ENCODE assay signal across 8 cellular contexts in genomic region chr4:73776363-73776762, GRCh38. TPM values are rescaled to one million over a fixed set of nuclear protein-coding genes. Genes with fewer than 3 reads are reported as not detected.
DNase-seq lines count a peak whose midpoint lies in the region; ATAC-seq, FAIRE-seq and TF ChIP-seq lines count a peak whose summit lies in the region.

No MANE protein-coding gene starts in this region.

- intact Hi-C loops in endothelial cell of umbilical vein (cut with micrococcal nuclease): loop anchor here (1.0 to 5.0 kb wide), 9 partner anchors 36 to 331 kb away; partner anchors contain the start of gene CXCL8
- intact Hi-C loops in naive thymus-derived CD4-positive, alpha-beta T cell (cut with micrococcal nuclease): no loop called here

- H3K4me3 ChIP-seq in endothelial cell of umbilical vein (replicated peaks in 1 of 3; ENCODE audit: insufficient read depth in 1 of 3, low read depth in 1 of 3, low read length in 3 of 3): no peak overlapping the region
- H3K4me3 ChIP-seq in naive thymus-derived CD4-positive, alpha-beta T cell (ENCODE audit: low read length): no peak overlapping the region

- no peaks in the 10 kb centered on the region for H3K9me3 ChIP-seq in endothelial cell of umbilical vein (replicated peaks; ENCODE audit: control insufficient read depth, insufficient read depth, low read length)
- H3K9me3 ChIP-seq in naive thymus-derived CD4-positive, alpha-beta T cell (ENCODE audit: control insufficient read depth in 2 of 3, low read length in 3 of 3): no peaks in the 10 kb centered on the region

- POLR2A ChIA-PET in endothelial cell of umbilical vein (lab: Charles Lee): no interaction called here
- POLR2A ChIA-PET in naive thymus-derived CD4-positive, alpha-beta T cell (lab: Charles Lee): no interaction called here

- no peaks in the 10 kb centered on the region for H3K27me3 ChIP-seq in endothelial cell of umbilical vein (ENCODE audit: control insufficient read depth in 2 of 2, insufficient read depth in 2 of 2, low read length in 2 of 2)
- H3K27me3 ChIP-seq in naive thymus-derived CD4-positive, alpha-beta T cell (ENCODE audit: control insufficient read depth in 2 of 2, insufficient read depth in 2 of 2, low read length in 2 of 2): no peaks in the 10 kb centered on the region

- H3K9me1 ChIP-seq in endothelial cell of umbilical vein (replicated peaks; ENCODE audit: control insufficient read depth, extremely low read depth, insufficient read depth, low read length): no peaks in the 10 kb centered on the region

- DNase-seq in DMS153 treated with DMSO at 0.1 percent for 48 hours (lab: John Stamatoyannopoulos, UW; ENCODE audit: unreplicated experiment) (peak; percentile 57), NCI-H510A treated with DMSO at 0.1 percent for 48 hours (lab: John Stamatoyannopoulos, UW) (peak; percentile 70), endothelial cell of umbilical vein (ENCODE audit: low read depth, low spot score) (peak; percentile 97), omental fat pad (ENCODE audit: low spot score) (no peak), NCI-H1048 (lab: John Stamatoyannopoulos, UW) (no peak), middle frontal gyrus (ENCODE audit: extremely low spot score, low spot score) (no peak)
- DNase-seq in naive thymus-derived CD4-positive, alpha-beta T cell: no peak

- peak; percentile 86 for FAIRE-seq in endothelial cell of umbilical vein (lab: Jason Lieb, UNC)

- TF ChIP-seq POLR2A in endothelial cell of umbilical vein (IDR thresholded peaks at IDR 0.05; ENCODE audit: low read depth, low read length): peak; percentile 49

- ATAC-seq in omental fat pad (ENCODE audit: low FRiP score) (peak; percentile 80), GM18861 (IDR thresholded peaks at IDR 0.05; ENCODE audit: unreplicated experiment) (no peak)
- ATAC-seq in naive thymus-derived CD4-positive, alpha-beta T cell: no peak

- H3K4me2 ChIP-seq in endothelial cell of umbilical vein (ENCODE audit: insufficient read depth, low read length): peak overlapping the region; percentile 78

- no peak for TF ChIP-seq CTCF in endothelial cell of umbilical vein (IDR thresholded peaks at IDR 0.05; ENCODE audit: extremely low read depth in 1 of 2, insufficient read depth in 1 of 2, low read depth in 1 of 2, low read length in 2 of 2)
- no peak for TF ChIP-seq CTCF in omental fat pad (IDR thresholded peaks at IDR 0.05)

- no peak overlapping the region for H2AFZ ChIP-seq in endothelial cell of umbilical vein (ENCODE audit: low read depth, low read length)

- BruUV-seq in endothelial cell of umbilical vein (replicated peaks; lab: Mats Ljungman, UMichigan): no TSS peak

- no peaks in the 10 kb centered on the region for H3K4me1 Mint-ChIP-seq in naive thymus-derived CD4-positive, alpha-beta T cell

- H3K27me3 Mint-ChIP-seq in naive thymus-derived CD4-positive, alpha-beta T cell: peaks cover 0 to 6% (median 0%) of the 10 kb centered on the region in 5 donors

- H3K36me3 Mint-ChIP-seq in naive thymus-derived CD4-positive, alpha-beta T cell: no peaks in the 10 kb centered on the region

- peaks cover 33% of the 10 kb centered on the region for H3K4me1 ChIP-seq in endothelial cell of umbilical vein (ENCODE audit: control insufficient read depth, extremely low read depth, insufficient read depth, low read length)
- H3K4me1 ChIP-seq in naive thymus-derived CD4-positive, alpha-beta T cell (ENCODE audit: control insufficient read depth in 2 of 2, insufficient read depth in 2 of 2, low read length in 2 of 2): no peaks in the 10 kb centered on the region

- dilution Hi-C loops in endothelial cell of umbilical vein (cut with MboI; ENCODE audit: extremely low pct_ligation_motif_present, low sequenced_read_pairs): no loop called here

- CTCF ChIA-PET in endothelial cell of umbilical vein (lab: Charles Lee): interaction anchor here (1.0 to 1.1 kb wide), 3 partner anchors 36 to 47 kb away, joined by 3 to 6 read pairs (median 5); partner anchors contain the start of gene CXCL8
- CTCF ChIA-PET in naive thymus-derived CD4-positive, alpha-beta T cell (lab: Charles Lee): no interaction called here

- H3K79me2 ChIP-seq in endothelial cell of umbilical vein (ENCODE audit: control insufficient read depth, insufficient read depth, low read length): no peaks in the 10 kb centered on the region

- H3K4me3 Mint-ChIP-seq in naive thymus-derived CD4-positive, alpha-beta T cell: no peak overlapping the region

- H3K27ac ChIP-seq in endothelial cell of umbilical vein (ENCODE audit: insufficient read depth, low read depth, low read length): peak overlapping the region; percentile 62
- no peak overlapping the region for H3K27ac ChIP-seq in naive thymus-derived CD4-positive, alpha-beta T cell (ENCODE audit: low read depth, low read length)

- H3K9me3 Mint-ChIP-seq in naive thymus-derived CD4-positive, alpha-beta T cell: peaks cover 0 to 2% (median 0%) of the 10 kb centered on the region in 11 donors

- no peak overlapping the region for H3K27ac Mint-ChIP-seq in naive thymus-derived CD4-positive, alpha-beta T cell

- H3K9ac ChIP-seq in endothelial cell of umbilical vein (replicated peaks; ENCODE audit: extremely low read depth, insufficient read depth, low read length): no peak overlapping the region

- no peaks in the 10 kb centered on the region for H4K20me1 ChIP-seq in endothelial cell of umbilical vein (replicated peaks; ENCODE audit: control insufficient read depth, extremely low read depth, insufficient read depth, low read length)

- H3K36me3 ChIP-seq in endothelial cell of umbilical vein (ENCODE audit: control insufficient read depth in 2 of 2, extremely low read depth in 1 of 2, insufficient read depth in 2 of 2, low read length in 2 of 2): no peaks in the 10 kb centered on the region
- no peaks in the 10 kb centered on the region for H3K36me3 ChIP-seq in naive thymus-derived CD4-positive, alpha-beta T cell (ENCODE audit: control insufficient read depth in 2 of 3, insufficient read depth in 3 of 3, low read length in 3 of 3)

TF ChIP-seq in endothelial cell of umbilical vein, 7 proteins besides CTCF, POLR2A, EP300 and RAD21:
- peak; percentile 77 for TF ChIP-seq POLR2AphosphoS5 (IDR thresholded peaks at IDR 0.05; ENCODE audit: insufficient read depth, low read depth, low read length)
- peak; percentile 47 for TF ChIP-seq JUN (IDR thresholded peaks at IDR 0.05; ENCODE audit: borderline replicate concordance, insufficient read depth, insufficient read length, low read depth)
- TF ChIP-seq MAX (IDR thresholded peaks at IDR 0.05; ENCODE audit: insufficient read depth, insufficient read length): no peak
- TF ChIP-seq FOS (IDR thresholded peaks at IDR 0.05; ENCODE audit: borderline replicate concordance, insufficient read depth, low read length): peak; percentile 66
- TF ChIP-seq GATA2 (IDR thresholded peaks at IDR 0.05; ENCODE audit: insufficient read depth, insufficient read length, low read depth, low read length): peak; percentile 88
- no peak for TF ChIP-seq EZH2 (IDR thresholded peaks at IDR 0.05; ENCODE audit: borderline replicate concordance, low read depth, low read length, severe bottlenecking)
- peak; percentile 10 for TF ChIP-seq MYC (IDR thresholded peaks at IDR 0.05; ENCODE audit: low read depth, low read length)

RNA-seq across cellular contexts. Expression of gene CXCL8, which starts 36.0 kb away (rescaled TPM):
- total RNA-seq in endothelial cell of umbilical vein (5.2 and 12.6 TPM in 2 replicates), omental fat pad (100 to 1,000 TPM in 1 of 4 donors, 10 to 100 TPM in 1, 1 to 10 TPM in 2; 6.0 to 150 (median 10.6) TPM)
- 3.4 and 6.4 TPM in 2 replicates for polyA plus RNA-seq in endothelial cell of umbilical vein
- polyA plus RNA-seq in endothelial cell of umbilical vein (2011; cell fraction: cytosol; rRNA removed): 13.7 and 15.1 TPM in 2 replicates
- 15.6 and 21.3 TPM in 2 replicates for polyA plus RNA-seq in endothelial cell of umbilical vein (2011; cell fraction: nucleus; rRNA removed)
- polyA plus RNA-seq in endothelial cell of umbilical vein (2012): 35.7 and 56.4 TPM in 2 replicates
- 18.1 and 19.6 TPM in 2 replicates for polyA minus RNA-seq in endothelial cell of umbilical vein
- 6.1 TPM for polyA minus RNA-seq in endothelial cell of umbilical vein (2011; cell fraction: cytosol; rRNA and poly(A)+ RNA removed)
- 14.4 and 30.7 TPM in 2 replicates for polyA minus RNA-seq in endothelial cell of umbilical vein (2011; cell fraction: nucleus; rRNA and poly(A)+ RNA removed)
- total RNA-seq in naive thymus-derived CD4-positive, alpha-beta T cell: 100 to 1,000 TPM in 2 of 5 experiments, 1 to 10 TPM in 3; 1.8 to 501 (median 4.4) TPM
- polyA plus RNA-seq in naive thymus-derived CD4-positive, alpha-beta T cell: under 1 TPM in 1 of 2 donors, not detected in 1; 0.20 TPM

Comparison
In these comparisons a context has a peak if more than half of its experiments do, and no peak if none do; other contexts are left out.
1. DNase-seq: peak in DMS153 treated with DMSO at 0.1 percent for 48 hours (single experiment), NCI-H510A treated with DMSO at 0.1 percent for 48 hours (single experiment) and endothelial cell of umbilical vein (single experiment); none in omental fat pad (single experiment), NCI-H1048 (single experiment), naive thymus-derived CD4-positive, alpha-beta T cell (0 of 9) and middle frontal gyrus (single experiment).